In genomic region chr1:56834137-56834900, GRCh38 we compare ENCODE assay signal across 23 cellular contexts. TPM values are rescaled to one million over a fixed set of nuclear protein-coding genes. Genes with fewer than 3 reads are reported as not detected.
"Had no signal": no experiment of that assay in that cellular context is flagged by ENCODE, and none has a peak within 500 bp of the region (broad histone marks: within the 10 kb centered on the region; RNA-seq: fewer than 3 reads in every experiment).

No MANE protein-coding gene starts in this region.

- ATAC-seq: SK-N-SH treated with all-trans-retinoic acid at 6 μM for 48 hours had no signal

- H3K36me3 ChIP-seq: MG63 had no signal

- FAIRE-seq: RCC 7860 had no signal

- H3K9me3 ChIP-seq: MG63 had no signal

- DNase-seq: Karpas-422, KG1, MG63, NCI-H1092, NCI-H1105 treated with DMSO at 0.1 percent for 48 hours, NCI-H1417 treated with DMSO at 0.1 percent for 48 hours, NCI-H146, NCI-H1694 treated with DMSO at 0.1 percent for 48 hours, NCI-H1930, NCI-H2081, NCI-H2107, NCI-H226, NCI-H446, NCI-H510A, NCI-H524 treated with DMSO at 0.1 percent for 48 hours, NCI-H69, NCI-H774, RPMI8226, SHP77 had no signal

- H3K4me3 ChIP-seq: MG63 had no signal

RNA-seq across cellular contexts. Expression of gene FYB2, which starts 15.1 kb away (rescaled TPM):
- total RNA-seq: HT1080, SK-MEL-5 had no signal

RNA-seq across cellular contexts. Expression of gene C8A, which starts 20.3 kb away (rescaled TPM):
- total RNA-seq: HT1080, SK-MEL-5 had no signal
